9 cellular contexts compared by ENCODE assay signal in genomic region chr20:25295386-25296093, GRCh38. TPM values are rescaled to one million over a fixed set of nuclear protein-coding genes. Genes with fewer than 3 reads are reported as not detected.
A peak's percentile ranks its signal among the peaks of the same experiment; 100 is the strongest.
DNase-seq lines count a peak whose midpoint lies in the region; ATAC-seq and TF ChIP-seq lines count a peak whose summit lies in the region.
"Had no signal": no experiment of that assay in that cellular context is flagged by ENCODE, and none has a peak within 500 bp of the region (broad histone marks: within the 10 kb centered on the region; RNA-seq: fewer than 3 reads in every experiment).

No MANE protein-coding gene starts in this region.

- TF ChIP-seq CTCF in activated CD8-positive, alpha-beta T cell treated with anti-CD3 and anti-CD28 coated beads for 36 hours (IDR thresholded peaks at IDR 0.05): no peak
- no peak for TF ChIP-seq CTCF in mucosa of descending colon (IDR thresholded peaks at IDR 0.05)

- H3K4me3 Mint-ChIP-seq in activated CD8-positive, alpha-beta T cell treated with anti-CD3 and anti-CD28 coated beads, Interleukin-2, amount 10 ng/mL, durations not matched to agents 7 days and 5 days: no peak overlapping the region
- H3K4me3 Mint-ChIP-seq in activated CD8-positive, alpha-beta T cell treated with anti-CD3 and anti-CD28 coated beads for 36 hours: no peak overlapping the region
- no peak overlapping the region for H3K4me3 Mint-ChIP-seq in dendritic cell treated with granulocyte-macrophage colony-stimulating factor and Interleukin-4, amounts not matched to agents 40 ng/mL and 50 ng/mL, for 4 days

- H3K36me3 Mint-ChIP-seq in activated CD8-positive, alpha-beta T cell treated with anti-CD3 and anti-CD28 coated beads, Interleukin-2, amount 10 ng/mL, durations not matched to agents 7 days and 5 days (ENCODE audit: low read depth): peaks cover 2% of the 10 kb centered on the region
- H3K36me3 Mint-ChIP-seq in activated CD8-positive, alpha-beta T cell treated with anti-CD3 and anti-CD28 coated beads for 36 hours (ENCODE audit: low read depth): no peaks in the 10 kb centered on the region
- peaks cover 100% of the 10 kb centered on the region for H3K36me3 Mint-ChIP-seq in dendritic cell treated with granulocyte-macrophage colony-stimulating factor and Interleukin-4, amounts not matched to agents 40 ng/mL and 50 ng/mL, for 4 days (ENCODE audit: low read depth)

- H3K36me3 ChIP-seq in mucosa of descending colon (ENCODE audit: low read depth): no peaks in the 10 kb centered on the region

- no peak for DNase-seq in activated CD8-positive, alpha-beta T cell treated with anti-CD3 and anti-CD28 coated beads, Interleukin-2, amount 10 ng/mL, durations not matched to agents 7 days and 5 days
- no peak for DNase-seq in activated CD8-positive, alpha-beta T cell treated with anti-CD3 and anti-CD28 coated beads for 36 hours
- no peak for DNase-seq in mucosa of descending colon
- DNase-seq in ureter (ENCODE audit: low spot score): peak; percentile 65
- no peak for DNase-seq in stimulated activated naive CD4-positive, alpha-beta T cell (lab: John Stamatoyannopoulos, UW)
- DNase-seq: Kasumi-1 had no signal

- no peaks in the 10 kb centered on the region for H3K9me3 ChIP-seq in mucosa of descending colon

- CTCF ChIA-PET in activated CD8-positive, alpha-beta T cell treated with anti-CD3 and anti-CD28 coated beads, Interleukin-2, amount 10 ng/mL, durations not matched to agents 7 days and 5 days (lab: Charles Lee): interaction anchor here (0.7 to 4.7 kb wide), 10 partner anchors 12 to 112 kb away, joined by 3 to 30 read pairs (median 4); partner anchors contain the start of gene GINS1
- CTCF ChIA-PET in activated CD8-positive, alpha-beta T cell treated with anti-CD3 and anti-CD28 coated beads for 36 hours (lab: Charles Lee): interaction anchor here (0.7 to 5.1 kb wide), 13 partner anchors 8 to 301 kb away, joined by 3 to 58 read pairs (median 5); partner anchors contain the start of gene GINS1

- H3K27ac Mint-ChIP-seq in activated CD8-positive, alpha-beta T cell treated with anti-CD3 and anti-CD28 coated beads, Interleukin-2, amount 10 ng/mL, durations not matched to agents 7 days and 5 days: peak overlapping the region; percentile 55
- no peak overlapping the region for H3K27ac Mint-ChIP-seq in activated CD8-positive, alpha-beta T cell treated with anti-CD3 and anti-CD28 coated beads for 36 hours
- H3K27ac Mint-ChIP-seq in dendritic cell treated with granulocyte-macrophage colony-stimulating factor and Interleukin-4, amounts not matched to agents 40 ng/mL and 50 ng/mL, for 4 days: peak overlapping the region; percentile 85

- no peak for ATAC-seq in activated CD8-positive, alpha-beta T cell treated with anti-CD3 and anti-CD28 coated beads, Interleukin-2, amount 10 ng/mL, durations not matched to agents 7 days and 5 days
- no peak for ATAC-seq in activated CD8-positive, alpha-beta T cell treated with anti-CD3 and anti-CD28 coated beads for 36 hours
- ATAC-seq in mucosa of descending colon (peak; percentile 38), HG02623 (IDR thresholded peaks at IDR 0.05; ENCODE audit: unreplicated experiment) (no peak), GM21576 (IDR thresholded peaks at IDR 0.05; ENCODE audit: unreplicated experiment) (no peak)

- peaks cover 1% of the 10 kb centered on the region for H3K4me1 Mint-ChIP-seq in activated CD8-positive, alpha-beta T cell treated with anti-CD3 and anti-CD28 coated beads, Interleukin-2, amount 10 ng/mL, durations not matched to agents 7 days and 5 days (ENCODE audit: low read depth)
- peaks cover 6% of the 10 kb centered on the region for H3K4me1 Mint-ChIP-seq in activated CD8-positive, alpha-beta T cell treated with anti-CD3 and anti-CD28 coated beads for 36 hours (ENCODE audit: low read depth)
- peaks cover 62% of the 10 kb centered on the region for H3K4me1 Mint-ChIP-seq in dendritic cell treated with granulocyte-macrophage colony-stimulating factor and Interleukin-4, amounts not matched to agents 40 ng/mL and 50 ng/mL, for 4 days (ENCODE audit: low read depth)

- intact Hi-C loops in activated CD8-positive, alpha-beta T cell treated with anti-CD3 and anti-CD28 coated beads for 36 hours (cut with micrococcal nuclease): no loop called here
- intact Hi-C loops in dendritic cell treated with granulocyte-macrophage colony-stimulating factor and Interleukin-4, amounts not matched to agents 40 ng/mL and 50 ng/mL, for 4 days (cut with micrococcal nuclease): loop anchor here (10.0 kb wide), 1 partner anchor 301 kb away; the partner anchor contains the start of gene APMAP
- intact Hi-C loops in mucosa of descending colon (cut with DNase I, micrococcal nuclease): no loop called here

- no peak overlapping the region for H3K4me3 ChIP-seq in mucosa of descending colon

- no peaks in the 10 kb centered on the region for H3K27me3 Mint-ChIP-seq in activated CD8-positive, alpha-beta T cell treated with anti-CD3 and anti-CD28 coated beads, Interleukin-2, amount 10 ng/mL, durations not matched to agents 7 days and 5 days (ENCODE audit: low read depth)
- H3K27me3 Mint-ChIP-seq in activated CD8-positive, alpha-beta T cell treated with anti-CD3 and anti-CD28 coated beads for 36 hours: no peaks in the 10 kb centered on the region
- no peaks in the 10 kb centered on the region for H3K27me3 Mint-ChIP-seq in dendritic cell treated with granulocyte-macrophage colony-stimulating factor and Interleukin-4, amounts not matched to agents 40 ng/mL and 50 ng/mL, for 4 days

- peaks cover 13% of the 10 kb centered on the region for H3K4me1 ChIP-seq in mucosa of descending colon (ENCODE audit: low read depth)

- POLR2A ChIA-PET in activated CD8-positive, alpha-beta T cell treated with anti-CD3 and anti-CD28 coated beads, Interleukin-2, amount 10 ng/mL, durations not matched to agents 7 days and 5 days (lab: Charles Lee): no interaction called here
- POLR2A ChIA-PET in activated CD8-positive, alpha-beta T cell treated with anti-CD3 and anti-CD28 coated beads for 36 hours (lab: Charles Lee): interaction anchor here (0.7 to 1.6 kb wide), 3 partner anchors 14 to 92 kb away, joined by 3 to 4 read pairs (median 3); no protein-coding TSS in a partner anchor

- H3K9me3 Mint-ChIP-seq in activated CD8-positive, alpha-beta T cell treated with anti-CD3 and anti-CD28 coated beads, Interleukin-2, amount 10 ng/mL, durations not matched to agents 7 days and 5 days (ENCODE audit: insufficient read depth): no peaks in the 10 kb centered on the region
- no peaks in the 10 kb centered on the region for H3K9me3 Mint-ChIP-seq in activated CD8-positive, alpha-beta T cell treated with anti-CD3 and anti-CD28 coated beads for 36 hours
- H3K9me3 Mint-ChIP-seq in dendritic cell treated with granulocyte-macrophage colony-stimulating factor and Interleukin-4, amounts not matched to agents 40 ng/mL and 50 ng/mL, for 4 days: no peaks in the 10 kb centered on the region

RNA-seq across cellular contexts. Expression of gene PYGB, which starts 47.7 kb away (rescaled TPM):
- 10 to 100 TPM; 33.9 TPM for total RNA-seq in activated CD8-positive, alpha-beta T cell treated with anti-CD3 and anti-CD28 coated beads, Interleukin-2, amount 10 ng/mL, durations not matched to agents 7 days and 5 days
- 10 to 100 TPM; 26.1 to 26.5 TPM for total RNA-seq in activated CD8-positive, alpha-beta T cell treated with anti-CD3 and anti-CD28 coated beads for 36 hours
- total RNA-seq in mucosa of descending colon (100 to 1,000 TPM; 247 to 252 (median 247) TPM), ureter (109 TPM)
